In genomic region chr2:233063269-233063975, GRCh38 we compare ENCODE assay signal across 8 cellular contexts. TPM values are rescaled to one million over a fixed set of nuclear protein-coding genes. Genes with fewer than 3 reads are reported as not detected.
A peak's percentile ranks its signal among the peaks of the same experiment; 100 is the strongest.
DNase-seq lines count a peak whose midpoint lies in the region; ATAC-seq lines count a peak whose summit lies in the region.

No MANE protein-coding gene starts in this region.

- H3K4me3 ChIP-seq in CD4-positive, CD25-positive, alpha-beta regulatory T cell (ENCODE audit: low read depth, low read length): peak overlapping the region; percentile 98

- H3K4me3 Mint-ChIP-seq in CD4-positive, CD25-positive, alpha-beta regulatory T cell: peak overlapping the region; percentile 87 to 97 (median 96)

- H3K36me3 ChIP-seq in CD4-positive, CD25-positive, alpha-beta regulatory T cell (ENCODE audit: control insufficient read depth, insufficient read depth, low read length): peaks cover 32% of the 10 kb centered on the region

- H3K4me1 ChIP-seq in CD4-positive, CD25-positive, alpha-beta regulatory T cell (ENCODE audit: control insufficient read depth, insufficient read depth, low read length, poor library complexity, severe bottlenecking): peaks cover 75% of the 10 kb centered on the region

- H3K27me3 ChIP-seq in CD4-positive, CD25-positive, alpha-beta regulatory T cell (ENCODE audit: control insufficient read depth, insufficient read depth, low read length): no peaks in the 10 kb centered on the region

- peak in 1 of 2 donors; percentile 5 for ATAC-seq in CD4-positive, CD25-positive, alpha-beta regulatory T cell (ENCODE audit: low read depth in 2 of 2)
- ATAC-seq in GM18909 (IDR thresholded peaks at IDR 0.05; ENCODE audit: poor library complexity, unreplicated experiment) (peak; percentile 49), HG03066 (IDR thresholded peaks at IDR 0.05; ENCODE audit: low read depth, unreplicated experiment) (peak; percentile 46), sciatic nerve (no peak)
- ATAC-seq in activated naive CD4-positive, alpha-beta T cell treated with anti-CD3 and anti-CD28 coated beads, Interleukin-2, amount 50 U/mL, for 72 hours: peak in 1 of 2 donors; percentile 51

- intact Hi-C loops in sciatic nerve (cut with DNase I): no loop called here

- H3K4me1 Mint-ChIP-seq in CD4-positive, CD25-positive, alpha-beta regulatory T cell: peaks cover under 1 to 75% (median 42%) of the 10 kb centered on the region in 4 donors

- H3K9me3 Mint-ChIP-seq in CD4-positive, CD25-positive, alpha-beta regulatory T cell: no peaks in the 10 kb centered on the region
- no peaks in the 10 kb centered on the region for H3K9me3 Mint-ChIP-seq in activated naive CD4-positive, alpha-beta T cell treated with anti-CD3 and anti-CD28 coated beads, Interleukin-2, amount 50 U/mL, for 72 hours

- peak overlapping the region; percentile 85 for H3K27ac ChIP-seq in CD4-positive, CD25-positive, alpha-beta regulatory T cell (ENCODE audit: insufficient read depth, low read length, poor library complexity, severe bottlenecking)

- peaks cover 16% of the 10 kb centered on the region for H3K36me3 Mint-ChIP-seq in CD4-positive, CD25-positive, alpha-beta regulatory T cell
- peaks cover 23 to 30% of the 10 kb centered on the region in 2 donors for H3K36me3 Mint-ChIP-seq in activated naive CD4-positive, alpha-beta T cell treated with anti-CD3 and anti-CD28 coated beads, Interleukin-2, amount 50 U/mL, for 72 hours

- H3K27me3 Mint-ChIP-seq in CD4-positive, CD25-positive, alpha-beta regulatory T cell: no peaks in the 10 kb centered on the region

- H3K9me3 ChIP-seq in CD4-positive, CD25-positive, alpha-beta regulatory T cell (ENCODE audit: control insufficient read depth in 2 of 2, low read length in 2 of 2): no peaks in the 10 kb centered on the region

- peak in 1 of 3 donors; percentile 65 for DNase-seq in CD4-positive, CD25-positive, alpha-beta regulatory T cell
- DNase-seq in activated naive CD4-positive, alpha-beta T cell treated with anti-CD3 and anti-CD28 coated beads, Interleukin-2, amount 50 U/mL, for 72 hours (ENCODE audit: low spot score in 2 of 2): no peak
- DNase-seq in sciatic nerve (ENCODE audit: low spot score): peak; percentile 52
- no peak for DNase-seq in cerebellar nuclear complex (lab: John Stamatoyannopoulos, UW)
- no peak for DNase-seq in medulla oblongata (ENCODE audit: extremely low spot score)
- no peak for DNase-seq in DMS153 (lab: John Stamatoyannopoulos, UW)

- peak overlapping the region; percentile 95 to 97 (median 96) for H3K27ac Mint-ChIP-seq in CD4-positive, CD25-positive, alpha-beta regulatory T cell
- peak overlapping the region; percentile 72 to 98 for H3K27ac Mint-ChIP-seq in activated naive CD4-positive, alpha-beta T cell treated with anti-CD3 and anti-CD28 coated beads, Interleukin-2, amount 50 U/mL, for 72 hours

RNA-seq across cellular contexts. Expression of gene INPP5D, which starts 3.3 kb away (rescaled TPM):
- 278 TPM for total RNA-seq in CD4-positive, CD25-positive, alpha-beta regulatory T cell
- polyA plus RNA-seq in CD4-positive, CD25-positive, alpha-beta regulatory T cell: 10 to 100 TPM; 56.9 to 79.8 (median 69.0) TPM
- 10 to 100 TPM; 70.7 to 71.1 TPM for total RNA-seq in activated naive CD4-positive, alpha-beta T cell treated with anti-CD3 and anti-CD28 coated beads, Interleukin-2, amount 50 U/mL, for 72 hours
- 56.3 TPM for total RNA-seq in sciatic nerve

RNA-seq across cellular contexts. Expression of gene NEU2, which starts 30.9 kb away (rescaled TPM):
- total RNA-seq in CD4-positive, CD25-positive, alpha-beta regulatory T cell: not detected
- polyA plus RNA-seq in CD4-positive, CD25-positive, alpha-beta regulatory T cell: not detected
- not detected for total RNA-seq in activated naive CD4-positive, alpha-beta T cell treated with anti-CD3 and anti-CD28 coated beads, Interleukin-2, amount 50 U/mL, for 72 hours
- not detected for total RNA-seq in sciatic nerve

RNA-seq across cellular contexts. Expression of gene NGEF, which starts 50.4 kb away (rescaled TPM):
- not detected for total RNA-seq in CD4-positive, CD25-positive, alpha-beta regulatory T cell
- under 1 TPM in 1 of 4 donors, not detected in 3; 0.21 TPM for polyA plus RNA-seq in CD4-positive, CD25-positive, alpha-beta regulatory T cell
- under 1 TPM in 1 of 2 donors, not detected in 1; 0.23 TPM for total RNA-seq in activated naive CD4-positive, alpha-beta T cell treated with anti-CD3 and anti-CD28 coated beads, Interleukin-2, amount 50 U/mL, for 72 hours
- total RNA-seq in sciatic nerve: 17.5 TPM

Comparison
In these comparisons a context has a peak if more than half of its experiments do, and no peak if none do; other contexts are left out.
1. RNA of gene NGEF, which starts 50.4 kb away (total RNA-seq): 17.5 TPM in sciatic nerve (single experiment); 0.23 TPM in activated naive CD4-positive, alpha-beta T cell treated with anti-CD3 and anti-CD28 coated beads, Interleukin-2, amount 50 U/mL, for 72 hours and not detected in CD4-positive, CD25-positive, alpha-beta regulatory T cell (single experiment); every median in the first group is over 10 times any median in the second.